Comparison of ENCODE assay signal across 13 cellular contexts in genomic region chr14:103199141-103199540, GRCh38.
DNase-seq lines count a peak whose midpoint lies in the region; ATAC-seq and TF ChIP-seq lines count a peak whose summit lies in the region.
"Had no signal": no experiment of that assay in that cellular context is flagged by ENCODE, and none has a peak within 500 bp of the region (broad histone marks: within the 10 kb centered on the region; RNA-seq: fewer than 3 reads in every experiment).

No MANE protein-coding gene starts in this region.

- H2BK15ac ChIP-seq in neuronal stem cell (ENCODE audit: low read length), result no peak overlapping the region

- H3K18ac ChIP-seq in neuronal stem cell (ENCODE audit: low read length), result no peak overlapping the region

- H3K14ac ChIP-seq in neuronal stem cell (ENCODE audit: low read length), result no peak overlapping the region

- no peak overlapping the region for H2AFZ ChIP-seq in neuronal stem cell (ENCODE audit: low read length)

- CTCF ChIA-PET in RWPE1 (lab: Yijun Ruan, JAX), result interaction anchor here (0.7 kb wide), 1 partner anchor 92 kb away, joined by 5 read pairs; no protein-coding TSS in a partner anchor

- no peak overlapping the region for H4K8ac ChIP-seq in neuronal stem cell (ENCODE audit: low read depth, low read length)

- no peak overlapping the region for H4K91ac ChIP-seq in neuronal stem cell (ENCODE audit: low read depth, low read length, poor library complexity)

- DNase-seq in RWPE1 (ENCODE audit: low spot score), result no peak
- DNase-seq in T-helper 2 cell, result no peak
- no peak for DNase-seq in neuronal stem cell (ENCODE audit: low spot score)
- no peak for DNase-seq in activated gamma-delta T cell treated with Interleukin-2 at 50 U/mL for 16 hours
- DNase-seq: NCI-H2227 treated with DMSO at 0.1 percent for 48 hours; stimulated activated naive CD8-positive, alpha-beta T cell treated with anti-CD3 and anti-CD28 coated beads, Interleukin-15, Interleukin-2, amounts not matched to agents 100 U/mL and 50 U/mL, for 24 hours had no signal

- H3K4me3 ChIP-seq in gastroesophageal sphincter, result no peak overlapping the region
- H3K4me3 ChIP-seq in muscle layer of duodenum (ENCODE audit: low read depth in 1 of 2, low read length in 2 of 2), result no peak overlapping the region
- H3K4me3 ChIP-seq in urinary bladder (ENCODE audit: low read depth, low read length), result no peak overlapping the region
- H3K4me3 ChIP-seq in neuronal stem cell (ENCODE audit: low read length in 2 of 2), result no peak overlapping the region
- H3K4me3 ChIP-seq: lung had no signal

- H3K79me1 ChIP-seq in neuronal stem cell (ENCODE audit: low read depth, low read length), result peaks cover 2% of the 10 kb centered on the region

- peaks cover 0 to 7% (median 7%) of the 10 kb centered on the region in 3 donors for H3K4me1 ChIP-seq in gastroesophageal sphincter
- H3K4me1 ChIP-seq in muscle layer of duodenum (ENCODE audit: control insufficient read depth in 1 of 2, insufficient read depth in 2 of 2, low read length in 2 of 2), result peaks cover 0 to 3% of the 10 kb centered on the region in 2 donors
- H3K4me1 ChIP-seq in urinary bladder (ENCODE audit: insufficient read depth), result no peaks in the 10 kb centered on the region
- no peaks in the 10 kb centered on the region for H3K4me1 ChIP-seq in neuronal stem cell (ENCODE audit: control insufficient read depth in 2 of 2, insufficient read depth in 1 of 2, low read depth in 1 of 2, low read length in 2 of 2)

- H2BK120ac ChIP-seq in neuronal stem cell (ENCODE audit: low read depth, low read length), result no peak overlapping the region

- no peak overlapping the region for H3K9ac ChIP-seq in neuronal stem cell (ENCODE audit: low read depth, low read length, poor library complexity)

- H2AK5ac ChIP-seq in neuronal stem cell (ENCODE audit: low read depth, low read length), result no peak overlapping the region

- 23 to 70% methylated on average over 4 to 5 of the region's 6 CpGs for WGBS in gastroesophageal sphincter (ENCODE audit: low coverage in 1 of 2), 2 donors
- 30% methylated on average over 6 of the region's 6 CpGs for WGBS in urinary bladder
- WGBS in neuronal stem cell (ENCODE audit: extremely low coverage in 2 of 2, insufficient read length in 2 of 2, insufficient replicate concordance in 1 of 2), 2 donors, result no CpG with 5 or more reads among the region's 6 CpGs

- TF ChIP-seq EP300 in gastroesophageal sphincter (IDR thresholded peaks at IDR 0.05), result no peak

- TF ChIP-seq POLR2A in gastroesophageal sphincter (IDR thresholded peaks at IDR 0.05), result no peak

- POLR2A ChIA-PET in RWPE1 (lab: Yijun Ruan, JAX; ENCODE audit: low non-redundant PET), result no interaction called here

- H3K36me3 ChIP-seq in gastroesophageal sphincter (no peaks in the 10 kb centered on the region), muscle layer of duodenum (ENCODE audit: control insufficient read depth in 1 of 2, insufficient read depth in 2 of 2, low read length in 2 of 2) (no peaks in the 10 kb centered on the region), urinary bladder (ENCODE audit: insufficient read depth) (no peaks in the 10 kb centered on the region), neuronal stem cell (replicated peaks in 1 of 2; ENCODE audit: control insufficient read depth in 2 of 2, insufficient read depth in 2 of 2, low read length in 2 of 2) (no peaks in the 10 kb centered on the region)

- H3K4ac ChIP-seq in neuronal stem cell (ENCODE audit: low read length), result no peak overlapping the region

- no peak overlapping the region for H3K23ac ChIP-seq in neuronal stem cell (ENCODE audit: low read depth, low read length, poor library complexity)

- H3K27ac ChIP-seq in RWPE1 (peak overlapping the region; percentile 49; the same call in 1 of the 2 replicates), gastroesophageal sphincter (peak overlapping the region in 3 of 4 donors; percentile 51 to 69 (median 67)), muscle layer of duodenum (ENCODE audit: low read length) (peak overlapping the region; percentile 84), urinary bladder (ENCODE audit: low read depth) (peak overlapping the region; percentile 58), neuronal stem cell (replicated peaks; ENCODE audit: low read length) (no peak overlapping the region)

- TF ChIP-seq CTCF in RWPE1 (conservative IDR thresholded peaks at IDR 0.05; ENCODE audit: low read depth) (no peak), gastroesophageal sphincter (IDR thresholded peaks at IDR 0.05) (no peak)

- peak; percentile 83 for ATAC-seq in gastroesophageal sphincter
- no peak for ATAC-seq in HG02588 (IDR thresholded peaks at IDR 0.05; ENCODE audit: unreplicated experiment)
- ATAC-seq: activated naive CD4-positive, alpha-beta T cell treated with anti-CD3 and anti-CD28 coated beads, Interleukin-2, amount 50 U/mL, for 72 hours; PC-3; stimulated activated naive CD8-positive, alpha-beta T cell treated with anti-CD3 and anti-CD28 coated beads, Interleukin-15, Interleukin-2, amounts not matched to agents 100 U/mL and 50 U/mL, for 24 hours had no signal

- H3K4me2 ChIP-seq in neuronal stem cell (ENCODE audit: insufficient read depth, low read length, poor library complexity, severe bottlenecking), result no peak overlapping the region

- no peak overlapping the region for H2BK5ac ChIP-seq in neuronal stem cell (ENCODE audit: low read length)

- peaks cover 11% of the 10 kb centered on the region for H3K27me3 ChIP-seq in gastroesophageal sphincter
- no peaks in the 10 kb centered on the region for H3K27me3 ChIP-seq in muscle layer of duodenum (ENCODE audit: low read depth, low read length)
- H3K27me3 ChIP-seq in neuronal stem cell (ENCODE audit: control insufficient read depth in 3 of 3, insufficient read depth in 3 of 3, low read depth in 1 of 3, low read length in 3 of 3), result peaks cover 0 to 11% (median 0%) of the 10 kb centered on the region in 3 experiments

- H3K9me3 ChIP-seq in gastroesophageal sphincter, result peaks cover 0 to 3% (median 0%) of the 10 kb centered on the region in 3 donors
- H3K9me3 ChIP-seq in muscle layer of duodenum (ENCODE audit: control insufficient read depth in 1 of 2, low read length in 2 of 2), result peaks cover 0 to 5% of the 10 kb centered on the region in 2 donors
- peaks cover 5 to 8% of the 10 kb centered on the region in 2 donors for H3K9me3 ChIP-seq in neuronal stem cell (replicated peaks in 1 of 2; ENCODE audit: control insufficient read depth in 2 of 2, insufficient read depth in 1 of 2, low read depth in 1 of 2, low read length in 2 of 2)

- no peak overlapping the region for H2BK12ac ChIP-seq in neuronal stem cell (ENCODE audit: low read length)
